In the genomic region with DNA sequence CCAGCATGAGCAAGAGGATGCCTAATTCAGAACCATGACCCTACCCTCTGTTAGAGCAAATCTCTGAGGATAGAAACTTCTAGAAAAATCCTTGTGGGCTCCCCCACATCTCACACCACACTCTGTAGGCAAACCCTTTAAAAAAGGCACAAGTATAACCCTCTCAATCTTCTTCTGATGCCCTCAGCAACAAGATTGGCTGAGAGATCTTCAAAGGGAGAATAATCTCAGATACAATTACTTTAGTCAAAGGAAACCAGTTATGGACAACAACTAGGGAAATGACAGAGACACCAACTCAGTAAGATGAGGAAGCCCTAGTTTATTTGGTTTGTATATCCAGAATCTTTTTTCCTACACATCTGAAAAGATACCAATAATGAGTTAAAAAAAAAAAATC, we compare ENCODE assay signal across 12 cellular contexts. TPM values are rescaled to one million over a fixed set of nuclear protein-coding genes. Genes with fewer than 3 reads are reported as not detected.
A peak's percentile ranks its signal among the peaks of the same experiment; 100 is the strongest.
DNase-seq lines count a peak whose midpoint lies in the region; ATAC-seq and TF ChIP-seq lines count a peak whose summit lies in the region.
"Had no signal": no experiment of that assay in that cellular context is flagged by ENCODE, and none has a peak within 500 bp of the region (broad histone marks: within the 10 kb centered on the region; RNA-seq: fewer than 3 reads in every experiment).

No MANE protein-coding gene starts in this region.

- no peaks in the 10 kb centered on the region for H3K27me3 Mint-ChIP-seq in CD4-positive, alpha-beta memory T cell
- H3K27me3 Mint-ChIP-seq in chondrocyte (ENCODE audit: low read depth), result no peaks in the 10 kb centered on the region
- H3K27me3 Mint-ChIP-seq: central memory CD8-positive, alpha-beta T cell had no signal

- POLR2A ChIA-PET in CD4-positive, alpha-beta memory T cell (lab: Charles Lee; ENCODE audit: partially characterized antibody), result interaction anchor here (0.7 to 1.5 kb wide), 3 partner anchors 13 to 41 kb away, joined by 3 to 5 read pairs (median 4); no protein-coding TSS in a partner anchor
- POLR2A ChIA-PET in IMR-90 (lab: Charles Lee; ENCODE audit: unreplicated experiment), result interaction anchor here (1.1 to 2.3 kb wide), 4 partner anchors 8 to 58 kb away, joined by 4 to 8 read pairs (median 6); no protein-coding TSS in a partner anchor

- peak; percentile 33 for TF ChIP-seq POLR2A in IMR-90 (IDR thresholded peaks at IDR 0.05; ENCODE audit: low read depth, low read length)

- H3K27ac ChIP-seq in CD4-positive, alpha-beta memory T cell (ENCODE audit: low read depth, low read length), result peak overlapping the region; percentile 32
- peak overlapping the region; percentile 89 for H3K27ac ChIP-seq in IMR-90 (ENCODE audit: insufficient read depth, low read length)
- H3K27ac ChIP-seq in rectal smooth muscle tissue (ENCODE audit: low read depth, low read length), result peak overlapping the region; percentile 27

- no TSS peak for BruUV-seq in IMR-90 (replicated peaks; lab: Mats Ljungman, UMichigan)

- H3K9ac ChIP-seq in IMR-90 (ENCODE audit: low read depth, low read length) (peak overlapping the region; percentile 58), rectal smooth muscle tissue (ENCODE audit: low read length) (no peak overlapping the region)

- no peak for ATAC-seq in IMR-90 (ENCODE audit: low read depth)
- ATAC-seq in HG03469 (IDR thresholded peaks at IDR 0.05; ENCODE audit: unreplicated experiment), result no peak

- H2AK5ac ChIP-seq in IMR-90 (ENCODE audit: low read depth, low read length), result peak overlapping the region; percentile 99

- dilution Hi-C loops in IMR-90 (cut with HindIII; ENCODE audit: low sequenced_read_pairs, unreplicated experiment), result no loop called here

- H3K9me1 ChIP-seq in IMR-90 (ENCODE audit: insufficient read depth, low read length), result peaks cover 24% of the 10 kb centered on the region

- H3K56ac ChIP-seq in IMR-90 (ENCODE audit: extremely low read depth, insufficient read depth, low read length), result peak overlapping the region; percentile 98

- no peaks in the 10 kb centered on the region for H3K79me1 ChIP-seq in IMR-90 (ENCODE audit: low read depth in 1 of 2, low read length in 2 of 2)

- H3K36me3 Mint-ChIP-seq in CD4-positive, alpha-beta memory T cell, result no peaks in the 10 kb centered on the region
- no peaks in the 10 kb centered on the region for H3K36me3 Mint-ChIP-seq in chondrocyte (ENCODE audit: low read depth)

- intact Hi-C loops in CD4-positive, alpha-beta memory T cell (cut with micrococcal nuclease), result loop anchor here (5.0 kb wide), 1 partner anchor 50 kb away; a partner anchor contains a TSS
- intact Hi-C loops in IMR-90 (cut with micrococcal nuclease), result loop anchor here (2.0 to 5.0 kb wide), 2 partner anchors 40 to 83 kb away; no protein-coding TSS in a partner anchor

- H4K20me1 ChIP-seq in IMR-90 (ENCODE audit: insufficient read depth, low read length), result peaks cover 4% of the 10 kb centered on the region; the same call in 1 of the 2 replicates

- no peaks in the 10 kb centered on the region for H3K9me3 Mint-ChIP-seq in CD4-positive, alpha-beta memory T cell
- H3K9me3 Mint-ChIP-seq in chondrocyte (ENCODE audit: low read depth), result peaks cover 8% of the 10 kb centered on the region
- H3K9me3 Mint-ChIP-seq: central memory CD8-positive, alpha-beta T cell had no signal

- H3K4me3 ChIP-seq in CD4-positive, alpha-beta memory T cell (ENCODE audit: low read length in 2 of 2), result no peak overlapping the region
- H3K4me3 ChIP-seq in IMR-90 (ENCODE audit: insufficient read depth, low read depth, low read length), result no peak overlapping the region
- H3K4me3 ChIP-seq in rectal smooth muscle tissue (ENCODE audit: low read length), result no peak overlapping the region

- peak overlapping the region; percentile 97 for H4K91ac ChIP-seq in IMR-90 (ENCODE audit: insufficient read depth, low read depth, low read length)

- CTCF ChIA-PET in CD4-positive, alpha-beta memory T cell (lab: Charles Lee; ENCODE audit: partially characterized antibody), result interaction anchor here (1.3 kb wide), 1 partner anchor 12 kb away, joined by 5 read pairs; no protein-coding TSS in a partner anchor
- CTCF ChIA-PET in IMR-90 (lab: Yijun Ruan, JAX), result interaction anchor here (1.4 kb wide), 1 partner anchor 8 kb away, joined by 4 read pairs; no protein-coding TSS in a partner anchor

- peak overlapping the region; percentile 97 for H3K14ac ChIP-seq in IMR-90 (replicated peaks; ENCODE audit: low read depth, low read length)

- H3K23ac ChIP-seq in IMR-90 (ENCODE audit: low read depth, low read length), result peak overlapping the region; percentile 99

- H3K4me1 ChIP-seq in CD4-positive, alpha-beta memory T cell (ENCODE audit: insufficient read depth, low read length), result peaks cover 36% of the 10 kb centered on the region
- H3K4me1 ChIP-seq in IMR-90 (ENCODE audit: control insufficient read depth, insufficient read depth, low read length) (peaks cover 26% of the 10 kb centered on the region), rectal smooth muscle tissue (ENCODE audit: control insufficient read depth, insufficient read depth, low read length) (peaks cover 5% of the 10 kb centered on the region)

- H3K36me3 ChIP-seq in CD4-positive, alpha-beta memory T cell (ENCODE audit: insufficient read depth, low read length), result no peaks in the 10 kb centered on the region
- H3K36me3 ChIP-seq in IMR-90 (ENCODE audit: control insufficient read depth, insufficient read depth, low read length) (no peaks in the 10 kb centered on the region), rectal smooth muscle tissue (ENCODE audit: control insufficient read depth, insufficient read depth, low read length) (no peaks in the 10 kb centered on the region)

- H2AFZ ChIP-seq in IMR-90 (replicated peaks; ENCODE audit: low read length, poor library complexity), result no peak overlapping the region

- H3K27ac Mint-ChIP-seq in CD4-positive, alpha-beta memory T cell, result peak overlapping the region; percentile 15 to 88 (median 77)
- peak overlapping the region; percentile 99 for H3K27ac Mint-ChIP-seq in chondrocyte (ENCODE audit: unreplicated experiment)

- peak overlapping the region; percentile 99 for H2BK120ac ChIP-seq in IMR-90 (ENCODE audit: low read depth, low read length)

- DNase-seq in CD4-positive, alpha-beta memory T cell, result no peak
- peak; percentile 29 for DNase-seq in IMR-90
- no peak for DNase-seq in chondrocyte (ENCODE audit: low spot score)
- no peak for DNase-seq in D341Med (ENCODE audit: low spot score)
- no peak for DNase-seq in NCI-H1930 (lab: John Stamatoyannopoulos, UW)
- no peak for DNase-seq in NCI-H1436 (lab: John Stamatoyannopoulos, UW)
- DNase-seq: activated CD4-positive, alpha-beta T cell treated with anti-CD3 and anti-CD28 coated beads for 48 hours; NCI-H1417; stimulated activated CD4-positive, alpha-beta T cell treated with anti-CD3 and anti-CD28 coated beads, Interleukin-2, amount 100 ng/mL, for 48 hours had no signal

- peaks cover 22 to 40% (median 33%) of the 10 kb centered on the region in 4 donors for H3K4me1 Mint-ChIP-seq in CD4-positive, alpha-beta memory T cell
- H3K4me1 Mint-ChIP-seq in chondrocyte (ENCODE audit: low read depth), result peaks cover 34% of the 10 kb centered on the region
- H3K4me1 Mint-ChIP-seq: central memory CD8-positive, alpha-beta T cell had no signal

- H4K5ac ChIP-seq in IMR-90 (ENCODE audit: low read depth, low read length), result peak overlapping the region; percentile 71

- peak overlapping the region; percentile 99 for H2BK5ac ChIP-seq in IMR-90 (ENCODE audit: low read depth, low read length, poor library complexity, severe bottlenecking)

- H3K4me2 ChIP-seq in IMR-90 (ENCODE audit: low read depth, low read length), result peak overlapping the region; percentile 8; the same call in 1 of the 2 replicates

- H2AK9ac ChIP-seq in IMR-90 (replicated peaks; ENCODE audit: low read depth, low read length, poor library complexity), result peak overlapping the region; percentile 76

- peak overlapping the region; percentile 98 to 99 for H4K8ac ChIP-seq in IMR-90 (ENCODE audit: low read depth in 2 of 2, low read length in 2 of 2)

- peak overlapping the region in 1 of 8 donors; percentile 82 for H3K4me3 Mint-ChIP-seq in CD4-positive, alpha-beta memory T cell
- no peak overlapping the region for H3K4me3 Mint-ChIP-seq in chondrocyte (ENCODE audit: unreplicated experiment)
- H3K4me3 Mint-ChIP-seq: central memory CD8-positive, alpha-beta T cell had no signal

- H3K4ac ChIP-seq in IMR-90 (ENCODE audit: low read depth, low read length), result peak overlapping the region; percentile 94

- no peak for TF ChIP-seq RAD21 in IMR-90 (IDR thresholded peaks at IDR 0.05; ENCODE audit: low read length)

- no peaks in the 10 kb centered on the region for H3K9me3 ChIP-seq in CD4-positive, alpha-beta memory T cell (ENCODE audit: control insufficient read depth in 1 of 2, low read length in 2 of 2)
- peaks cover 3% of the 10 kb centered on the region for H3K9me3 ChIP-seq in IMR-90 (ENCODE audit: control insufficient read depth, insufficient read depth, low read length)

- H2BK15ac ChIP-seq in IMR-90 (ENCODE audit: low read depth, low read length), result peak overlapping the region; percentile 99

- H3K18ac ChIP-seq in IMR-90 (ENCODE audit: low read depth, low read length), result peak overlapping the region; percentile 73

- H2BK20ac ChIP-seq in IMR-90 (ENCODE audit: low read depth, low read length), result peak overlapping the region; percentile 98

- in situ Hi-C loops in IMR-90 (cut with MboI; ENCODE audit: low sequenced_read_pairs), result no loop called here

- TF ChIP-seq CTCF in IMR-90 (conservative IDR thresholded peaks at IDR 0.05; ENCODE audit: low read depth, low read length), result no peak
- no peak for TF ChIP-seq CTCF in chondrocyte (IDR thresholded peaks at IDR 0.05)

- H3K27me3 ChIP-seq in CD4-positive, alpha-beta memory T cell (ENCODE audit: insufficient read depth, low read length), result no peaks in the 10 kb centered on the region
- H3K27me3 ChIP-seq in IMR-90 (ENCODE audit: control insufficient read depth, insufficient read depth, low read length) (no peaks in the 10 kb centered on the region), rectal smooth muscle tissue (ENCODE audit: control insufficient read depth, insufficient read depth, low read length) (no peaks in the 10 kb centered on the region)

TF ChIP-seq in IMR-90, 13 proteins besides CTCF, POLR2A, EP300 and RAD21:
- TF ChIP-seq SMC3 (IDR thresholded peaks at IDR 0.05; ENCODE audit: low read depth, low read length), result no peak
- TF ChIP-seq RFX5 (IDR thresholded peaks at IDR 0.05; ENCODE audit: low read depth, low read length), result no peak

RNA-seq across cellular contexts. Expression of a gene that starts 49.2 kb away (rescaled TPM):
- under 1 TPM; 0.26 to 0.58 TPM for total RNA-seq in CD4-positive, alpha-beta memory T cell
- polyA plus RNA-seq in CD4-positive, alpha-beta memory T cell, result not detected
- total RNA-seq in IMR-90 (2012; rRNA removed) (79.4 and 130 TPM in 2 replicates), chondrocyte (18.9 to 21.5 TPM (median 21.3 TPM) in 3 replicates)
- polyA plus RNA-seq in IMR-90 (2012; rRNA removed), result 203 and 214 TPM in 2 replicates
- polyA plus RNA-seq in IMR-90 (2012; cell fraction: cytosol; rRNA removed), result 41.6 and 110 TPM in 2 replicates
- 1,609 and 2,085 TPM in 2 replicates for polyA plus RNA-seq in IMR-90 (2012; cell fraction: nucleus; rRNA removed; ENCODE audit: low replicate concordance)

Comparison
In these comparisons a context has a peak if more than half of its experiments do, and no peak if none do; other contexts are left out.
1. H3K27ac ChIP-seq: peak in every context shown above with its lines; median percentile 89 in IMR-90; 32 in CD4-positive, alpha-beta memory T cell; 27 in rectal smooth muscle tissue.
2. RNA of a gene that starts 49.2 kb away (total RNA-seq): 79.4 to 130 TPM in IMR-90 and 18.9 to 21.5 TPM in chondrocyte; 0.26 to 0.58 TPM in CD4-positive, alpha-beta memory T cell; every median in the first group is over 10 times any median in the second.